13 cellular contexts compared by ENCODE assay signal in genomic region chr3:129624347-129625070, GRCh38. TPM values are rescaled to one million over a fixed set of nuclear protein-coding genes. Genes with fewer than 3 reads are reported as not detected.
A peak's percentile ranks its signal among the peaks of the same experiment; 100 is the strongest.
DNase-seq lines count a peak whose midpoint lies in the region; ATAC-seq and TF ChIP-seq lines count a peak whose summit lies in the region.
"Had no signal": no experiment of that assay in that cellular context is flagged by ENCODE, and none has a peak within 500 bp of the region (broad histone marks: within the 10 kb centered on the region; RNA-seq: fewer than 3 reads in every experiment).

No MANE protein-coding gene starts in this region.

- DNase-seq in heart left ventricle (peak; percentile 49 to 83 (median 68)), Right ventricle myocardium inferior (ENCODE audit: missing footprints) (no peak), dermis blood vessel endothelial cell (peak; percentile 36), mesothelial cell of epicardium (ENCODE audit: low spot score in 2 of 2, unreplicated experiment in 2 of 2) (no peak), amniotic stem cell (lab: John Stamatoyannopoulos, UW) (no peak), MM.1S (no peak), ACHN (no peak), DMS 273 treated with DMSO at 0.1 percent for 48 hours (lab: John Stamatoyannopoulos, UW) (no peak)
- DNase-seq: activated B cell treated with CpG ODN at 0.5 μM for 24 hours; activated naive CD4-positive, alpha-beta T cell treated with Interleukin-2 at 50 U/mL for 16 hours; kidney glomerular epithelial cell; NCI-H748 treated with DMSO at 0.1 percent for 48 hours had no signal

- no peaks in the 10 kb centered on the region for H3K27me3 ChIP-seq in heart left ventricle
- H3K27me3 ChIP-seq in MM.1S (replicated peaks; ENCODE audit: insufficient read depth, low read length) = no peaks in the 10 kb centered on the region

- TF ChIP-seq CTCF in heart left ventricle (IDR thresholded peaks at IDR 0.05) = no peak
- no peak for TF ChIP-seq CTCF in mesothelial cell of epicardium (IDR thresholded peaks at IDR 0.05; ENCODE audit: unreplicated experiment)
- TF ChIP-seq CTCF in MM.1S (IDR thresholded peaks at IDR 0.05; ENCODE audit: low read length) = no peak

- no peaks in the 10 kb centered on the region for H3K79me2 ChIP-seq in MM.1S (ENCODE audit: low read length)

- H4K20me1 ChIP-seq in MM.1S (ENCODE audit: insufficient read depth, low read length) = no peaks in the 10 kb centered on the region

- H3K27ac Mint-ChIP-seq in mesothelial cell of epicardium = peak overlapping the region; percentile 16
- H3K27ac Mint-ChIP-seq: activated B cell treated with CpG ODN at 0.5 μM for 24 hours, IgD-negative memory B cell had no signal

- TF ChIP-seq POLR2A in heart left ventricle (IDR thresholded peaks at IDR 0.05) = no peak

- H3K9me3 Mint-ChIP-seq in mesothelial cell of epicardium = no peaks in the 10 kb centered on the region
- H3K9me3 Mint-ChIP-seq: activated B cell treated with CpG ODN at 0.5 μM for 24 hours, IgD-negative memory B cell had no signal

- no peak overlapping the region for H3K4me2 ChIP-seq in MM.1S (ENCODE audit: low read depth, low read length)

- intact Hi-C loops in heart left ventricle (cut with DNase I) (loop anchor here in 9 of 10 donors (5.0 to 10.0 kb wide), 3 partner anchors 120 to 203 kb away; no protein-coding TSS in a partner anchor), Right ventricle myocardium inferior (cut with DNase I) (loop anchor here (5.0 kb wide), 1 partner anchor 182 kb away; the partner anchor contains the start of gene IFT122)

- no peak overlapping the region for H3K4me3 ChIP-seq in heart left ventricle
- H3K4me3 ChIP-seq in MM.1S (ENCODE audit: low read length) = no peak overlapping the region

- H3K4me1 Mint-ChIP-seq in mesothelial cell of epicardium = peaks cover 35% of the 10 kb centered on the region

- ATAC-seq in heart left ventricle (no peak), Right ventricle myocardium inferior (no peak)

- H3K4me1 ChIP-seq in heart left ventricle = peaks cover 27 to 93% (median 78%) of the 10 kb centered on the region in 12 donors
- H3K4me1 ChIP-seq in MM.1S (ENCODE audit: low read length) = peaks cover 5% of the 10 kb centered on the region

- H3F3A ChIP-seq in MM.1S (ENCODE audit: insufficient read depth, low read length) = peaks cover 4% of the 10 kb centered on the region; the same call in 1 of the 2 replicates

- H3K36me3 ChIP-seq in heart left ventricle (no peaks in the 10 kb centered on the region), MM.1S (replicated peaks; ENCODE audit: insufficient read depth, low read length) (no peaks in the 10 kb centered on the region)

- H3K36me3 Mint-ChIP-seq in mesothelial cell of epicardium = no peaks in the 10 kb centered on the region
- H3K36me3 Mint-ChIP-seq: IgD-negative memory B cell had no signal

- peak overlapping the region; percentile 91 to 100 (median 98) for H3K27ac ChIP-seq in heart left ventricle
- H3K27ac ChIP-seq in MM.1S (ENCODE audit: low read length) = no peak overlapping the region

- no peak overlapping the region for H3K4me3 Mint-ChIP-seq in mesothelial cell of epicardium
- H3K4me3 Mint-ChIP-seq: activated B cell treated with CpG ODN at 0.5 μM for 24 hours had no signal

- no peak overlapping the region for H3K9ac ChIP-seq in MM.1S (ENCODE audit: low read length)

- H3K9me3 ChIP-seq in heart left ventricle (no peaks in the 10 kb centered on the region), MM.1S (replicated peaks; ENCODE audit: insufficient read depth, low read length) (no peaks in the 10 kb centered on the region)

- H3K9me2 ChIP-seq in MM.1S (replicated peaks; ENCODE audit: insufficient read depth, low read length) = no peaks in the 10 kb centered on the region

- no peaks in the 10 kb centered on the region for H3K27me3 Mint-ChIP-seq in mesothelial cell of epicardium (ENCODE audit: low read depth)
- H3K27me3 Mint-ChIP-seq: activated B cell treated with CpG ODN at 0.5 μM for 24 hours, IgD-negative memory B cell had no signal

- H2AFZ ChIP-seq in MM.1S (ENCODE audit: low read length) = no peak overlapping the region

- in situ Hi-C loops in ACHN (cut with HindIII; ENCODE audit: low pct_ligation_motif_present, low pct_unique_long_range_greater_than_20kb, low sequenced_read_pairs) = no loop called here

- 61 to 73% (median 62%) methylated on average over 11 of the region's 11 CpGs for WGBS in heart left ventricle, 4 donors

RNA-seq across cellular contexts. Expression of gene PLXND1, which starts 18.0 kb away (rescaled TPM):
- total RNA-seq in heart left ventricle = 100 to 1,000 TPM in 2 of 9 donors, 10 to 100 TPM in 7; 40.8 to 218 (median 64.9) TPM
- 10 to 100 TPM; 66.4 to 67.3 TPM for polyA plus RNA-seq in heart left ventricle
- 66.3 TPM for total RNA-seq in Right ventricle myocardium inferior
- total RNA-seq in dermis blood vessel endothelial cell = 415 and 872 TPM in 2 replicates
- 53.9 to 60.6 TPM (median 54.7 TPM) in 3 replicates for total RNA-seq in mesothelial cell of epicardium

Comparison
In these comparisons a context has a peak if more than half of its experiments do, and no peak if none do; other contexts are left out.
1. DNase-seq: peak in heart left ventricle (5 of 5) and dermis blood vessel endothelial cell (single experiment); none in Right ventricle myocardium inferior (single experiment), mesothelial cell of epicardium (0 of 2), amniotic stem cell (single experiment), MM.1S (single experiment), ACHN (single experiment) and DMS 273 treated with DMSO at 0.1 percent for 48 hours (single experiment).